Comparison of ENCODE assay signal across 13 cellular contexts in the genomic region with DNA sequence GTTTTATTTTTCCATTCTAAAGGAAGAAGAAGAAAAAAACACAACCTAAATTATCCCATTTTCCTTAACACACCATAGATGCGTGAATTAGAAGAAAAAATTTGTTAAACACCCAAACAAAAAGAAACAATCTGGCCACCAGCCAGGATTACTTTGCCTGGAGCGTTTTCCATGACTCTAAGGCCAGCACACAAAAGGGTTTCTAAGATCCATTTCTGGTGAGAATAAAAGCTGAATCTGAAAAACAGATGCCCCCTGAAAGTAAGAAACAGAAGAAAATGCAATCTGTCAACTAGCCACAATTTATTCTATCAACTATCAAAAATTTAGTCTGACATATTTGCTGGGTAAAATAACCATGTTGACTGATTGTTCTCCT.
DNase-seq lines count a peak whose midpoint lies in the region; TF ChIP-seq lines count a peak whose summit lies in the region.
"Had no signal": no experiment of that assay in that cellular context is flagged by ENCODE, and none has a peak within 500 bp of the region (broad histone marks: within the 10 kb centered on the region; RNA-seq: fewer than 3 reads in every experiment).

No MANE protein-coding gene starts in this region.

- WGBS in spleen, 5 donors, result 47 to 70% (median 62%) methylated on average over 2 of the region's 2 CpGs

- H3K9me3 Mint-ChIP-seq in CD8-positive, alpha-beta memory T cell, result peaks cover 0 to 10% (median 0%) of the 10 kb centered on the region in 5 donors
- H3K9me3 Mint-ChIP-seq: natural killer cell had no signal

- H3K27me3 ChIP-seq in BE2C (no peaks in the 10 kb centered on the region), SJSA1 (replicated peaks) (no peaks in the 10 kb centered on the region), spleen (replicated peaks in 1 of 7) (no peaks in the 10 kb centered on the region)
- H3K27me3 ChIP-seq in CD8-positive, alpha-beta memory T cell (ENCODE audit: insufficient read depth, low read length, poor library complexity, severe bottlenecking), result no peaks in the 10 kb centered on the region

- CTCF ChIA-PET in CD8-positive, alpha-beta memory T cell (lab: Charles Lee), result no interaction called here

- no peak overlapping the region for H3K27ac Mint-ChIP-seq in CD8-positive, alpha-beta memory T cell
- H3K27ac Mint-ChIP-seq: natural killer cell had no signal

- H3K27ac ChIP-seq in SJSA1, result peak overlapping the region; percentile 59
- no peak overlapping the region for H3K27ac ChIP-seq in spleen
- H3K27ac ChIP-seq in CD8-positive, alpha-beta memory T cell (ENCODE audit: low read depth, low read length), result no peak overlapping the region
- H3K27ac ChIP-seq: left lung, tibial artery had no signal

- no peaks in the 10 kb centered on the region for H3K36me3 Mint-ChIP-seq in CD8-positive, alpha-beta memory T cell
- H3K36me3 Mint-ChIP-seq: natural killer cell had no signal

- intact Hi-C loops in spleen (cut with DNase I; ENCODE audit: low total_unique reads), result no loop called here

- peaks cover 22% of the 10 kb centered on the region for H3K4me1 ChIP-seq in BE2C
- peaks cover 21% of the 10 kb centered on the region for H3K4me1 ChIP-seq in SJSA1 (replicated peaks)
- H3K4me1 ChIP-seq in spleen, result no peaks in the 10 kb centered on the region
- H3K4me1 ChIP-seq in CD8-positive, alpha-beta memory T cell (ENCODE audit: insufficient read depth, low read length), result no peaks in the 10 kb centered on the region
- H3K4me1 ChIP-seq: left lung had no signal

- H3K4me3 Mint-ChIP-seq in CD8-positive, alpha-beta memory T cell, result no peak overlapping the region
- H3K4me3 Mint-ChIP-seq: natural killer cell had no signal

- no peaks in the 10 kb centered on the region for H3K36me3 ChIP-seq in BE2C
- H3K36me3 ChIP-seq in SJSA1, result peaks cover 22% of the 10 kb centered on the region
- H3K36me3 ChIP-seq in spleen, result no peaks in the 10 kb centered on the region
- no peaks in the 10 kb centered on the region for H3K36me3 ChIP-seq in CD8-positive, alpha-beta memory T cell (ENCODE audit: insufficient read depth, low read length)
- H3K36me3 ChIP-seq: left lung, tibial artery had no signal

- H3K4me3 ChIP-seq in BE2C (ENCODE audit: low read depth, low read length) (no peak overlapping the region), SJSA1 (no peak overlapping the region), fibroblast of villous mesenchyme (ENCODE audit: low read depth, low read length) (no peak overlapping the region), spleen (no peak overlapping the region)
- no peak overlapping the region for H3K4me3 ChIP-seq in CD8-positive, alpha-beta memory T cell (ENCODE audit: low read length)
- H3K4me3 ChIP-seq: left lung, tibial artery had no signal

- H3K9me3 ChIP-seq in BE2C (no peaks in the 10 kb centered on the region; the same call in 1 of the 2 replicates), SJSA1 (replicated peaks) (no peaks in the 10 kb centered on the region), spleen (peaks cover 0 to 12% (median 3%) of the 10 kb centered on the region in 8 donors)
- H3K9me3 ChIP-seq in CD8-positive, alpha-beta memory T cell (ENCODE audit: low read length), result no peaks in the 10 kb centered on the region
- H3K9me3 ChIP-seq: left lung, tibial artery had no signal

- DNase-seq in BE2C (peak; percentile 62), HPDE6-E6E7 (ENCODE audit: extremely low spot score) (peak; percentile 64), SJSA1 (ENCODE audit: low read depth in 1 of 2, low spot score in 2 of 2) (peak; percentile 54 to 76), fibroblast of villous mesenchyme (ENCODE audit: low read depth) (peak; percentile 45), NCI-H510A treated with DMSO at 0.1 percent for 48 hours (lab: John Stamatoyannopoulos, UW) (no peak), NOMO-1 treated with dmso at 0.1 percent for 144 hours (lab: John Stamatoyannopoulos, UW; ENCODE audit: unreplicated experiment) (no peak), spleen (no peak)
- DNase-seq in CD8-positive, alpha-beta memory T cell, result no peak
- DNase-seq: DND-41; left lung; natural killer cell; stimulated activated CD8-positive, alpha-beta memory T cell treated with anti-CD3 and anti-CD28 coated beads, Interleukin-4, amount 100 ng/mL, for 48 hours; tibial artery had no signal

- peaks cover 14 to 37% of the 10 kb centered on the region in 2 donors for H3K27me3 Mint-ChIP-seq in CD8-positive, alpha-beta memory T cell

- no peak for TF ChIP-seq POLR2A in spleen (IDR thresholded peaks at IDR 0.05)

- POLR2A ChIA-PET in CD8-positive, alpha-beta memory T cell (lab: Charles Lee), result no interaction called here

- TF ChIP-seq CTCF in BE2C (IDR thresholded peaks at IDR 0.05; ENCODE audit: low read depth, low read length), result no peak
- TF ChIP-seq CTCF in fibroblast of villous mesenchyme (IDR thresholded peaks at IDR 0.05; ENCODE audit: insufficient read depth, low read depth, low read length), result no peak
- no peak for TF ChIP-seq CTCF in spleen (IDR thresholded peaks at IDR 0.05 in 8 of 11, conservative IDR thresholded peaks at IDR 0.05 in 3 of 11)

- no peaks in the 10 kb centered on the region for H3K4me1 Mint-ChIP-seq in CD8-positive, alpha-beta memory T cell
- H3K4me1 Mint-ChIP-seq: natural killer cell had no signal

Comparison
In these comparisons a context has a peak if more than half of its experiments do, and no peak if none do; other contexts are left out.
1. DNase-seq: peak in BE2C (single experiment), HPDE6-E6E7 (single experiment), SJSA1 (2 of 2) and fibroblast of villous mesenchyme (single experiment); none in NCI-H510A treated with DMSO at 0.1 percent for 48 hours (single experiment), NOMO-1 treated with dmso at 0.1 percent for 144 hours (single experiment), spleen (single experiment) and CD8-positive, alpha-beta memory T cell (0 of 5).